ENCODE assay signal across 8 cellular contexts in the genomic region with DNA sequence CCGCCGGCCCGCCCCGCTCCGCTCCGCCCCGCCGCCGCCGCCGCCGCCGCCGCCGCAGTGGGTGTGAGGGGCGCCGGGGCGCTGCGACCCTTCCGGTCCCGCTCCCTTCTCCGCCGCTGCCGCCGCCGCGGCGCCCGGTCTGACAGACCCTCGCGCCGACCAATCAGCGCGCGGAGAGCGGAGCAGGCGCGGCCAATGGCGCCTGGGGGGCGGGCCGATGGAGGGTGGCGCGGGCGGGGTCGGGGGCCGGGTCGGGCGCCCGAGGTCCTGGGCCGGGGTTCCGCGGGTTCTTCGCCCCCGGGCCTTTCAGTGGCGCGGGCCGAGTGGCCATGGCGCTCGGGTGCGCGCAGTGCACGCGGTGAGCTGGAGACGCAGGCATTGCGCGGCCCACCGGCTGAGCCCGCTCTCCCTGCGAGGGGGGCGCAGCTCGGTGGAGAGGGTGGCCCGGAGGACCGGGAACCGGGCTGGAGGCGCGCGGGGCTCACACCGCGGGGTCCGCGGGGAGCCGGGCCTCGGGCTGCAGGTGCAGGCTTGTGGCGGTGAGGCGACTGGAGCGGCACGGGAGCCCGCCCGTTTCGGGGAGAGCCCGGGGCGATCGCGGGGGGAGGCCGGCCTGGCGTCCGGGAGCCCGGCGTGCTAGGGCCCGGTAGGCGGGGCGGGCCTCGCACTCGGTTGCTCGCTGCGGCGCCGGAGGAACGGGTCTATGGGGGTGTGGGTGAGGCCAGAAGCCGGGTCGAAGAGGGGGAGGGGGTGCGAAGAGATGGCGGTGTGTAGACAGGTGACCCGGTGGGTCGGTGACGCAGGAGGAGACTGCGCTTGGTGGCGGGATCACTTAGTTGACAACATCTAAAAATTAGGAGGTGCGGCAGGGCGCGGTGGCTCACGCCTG. TPM values are rescaled to one million over a fixed set of nuclear protein-coding genes. Genes with fewer than 3 reads are reported as not detected.
DNase-seq lines count a peak whose midpoint lies in the region; ATAC-seq, FAIRE-seq and TF ChIP-seq lines count a peak whose summit lies in the region.

A gene (minus strand): TSS at position 141 of the 889 bp plus-strand sequence. CDS start 11,522 bp downstream, outside the sequence.

- TF ChIP-seq CTCF in fibroblast of mammary gland (conservative IDR thresholded peaks at IDR 0.05; ENCODE audit: control insufficient read depth, insufficient read depth, low read depth, low read length) (no peak), natural killer cell (IDR thresholded peaks at IDR 0.05) (no peak)

- H3K9ac ChIP-seq in HUES64 (ENCODE audit: low read depth, low read length): peak within 1 kb of the TSS; percentile 86

- WGBS in HUES64: under 1% methylated on average over 122 of the region's 122 CpGs

- peak within 1 kb of the TSS; percentile 95 to 98 for H3K27ac Mint-ChIP-seq in natural killer cell

- no peaks in the 10 kb centered on the region for H3K36me3 Mint-ChIP-seq in natural killer cell

- DNase-seq in DMS 273 treated with DMSO at 0.1 percent for 48 hours (lab: John Stamatoyannopoulos, UW) (peak; percentile 39), RCC 7860 (ENCODE audit: low spot score) (peak; percentile 49), fibroblast of mammary gland (ENCODE audit: low read depth) (peak; percentile 66), natural killer cell (peak; percentile 85)
- DNase-seq in activated T-helper 1 cell treated with anti-CD3 and anti-CD28 coated beads, Interleukin-2, amount 50 U/mL, for 16 hours (ENCODE audit: low read depth in 1 of 2, low spot score in 1 of 2): peak; percentile 62 to 81
- DNase-seq in stimulated activated naive CD4-positive, alpha-beta T cell (lab: John Stamatoyannopoulos, UW): peak; percentile 75 to 85 (median 82)

- no peaks in the 10 kb centered on the region for H3K9me3 Mint-ChIP-seq in natural killer cell

- H3K36me3 ChIP-seq in HUES64 (ENCODE audit: insufficient read depth, low read length): no peaks in the 10 kb centered on the region

- peaks cover 33 to 45% of the 10 kb centered on the region in 2 donors for H3K4me1 Mint-ChIP-seq in natural killer cell

- H3K27me3 ChIP-seq in HUES64 (ENCODE audit: insufficient read depth, low read length): no peaks in the 10 kb centered on the region

- peak within 1 kb of the TSS; percentile 97 for H3K4me3 Mint-ChIP-seq in natural killer cell

- H3K4me1 ChIP-seq in HUES64 (ENCODE audit: insufficient read depth, low read length): peaks cover 9% of the 10 kb centered on the region; the same call in 1 of the 2 replicates

- H3K27me3 Mint-ChIP-seq in natural killer cell (ENCODE audit: low read depth in 2 of 2): no peaks in the 10 kb centered on the region

- H3K4me3 ChIP-seq in HUES64 (ENCODE audit: low read length): peak within 1 kb of the TSS; percentile 82
- peak within 1 kb of the TSS; percentile 72 for H3K4me3 ChIP-seq in fibroblast of mammary gland (ENCODE audit: control insufficient read depth, low read depth, low read length)

- intact Hi-C loops in natural killer cell (cut with micrococcal nuclease): no loop called here

- ATAC-seq in GM21423 (IDR thresholded peaks at IDR 0.05; ENCODE audit: unreplicated experiment) (peak; percentile 83), natural killer cell (peak; percentile 74 to 88 (median 82))

- peak within 1 kb of the TSS; percentile 83 for H3K27ac ChIP-seq in HUES64 (ENCODE audit: low read depth, low read length)

- no peak for FAIRE-seq in RCC 7860 (lab: Jason Lieb, UNC)

- no peaks in the 10 kb centered on the region for H3K9me3 ChIP-seq in HUES64 (ENCODE audit: insufficient read depth, low read depth, low read length)

RNA-seq across cellular contexts. Expression of the gene that starts here (rescaled TPM):
- 23.5 TPM for polyA plus RNA-seq in HUES64 (2013, experiment 1 of 2)
- 23.6 TPM for polyA plus RNA-seq in HUES64 (2013, experiment 2 of 2)
- total RNA-seq in natural killer cell: 10 to 100 TPM; 34.1 to 48.5 (median 40.4) TPM

Comparison
In these comparisons a context has a peak if more than half of its experiments do, and no peak if none do; other contexts are left out.
1. Peak in every context shown above with its lines: DNase-seq, ATAC-seq, H3K4me3 ChIP-seq and H3K27ac ChIP-seq.